2 cellular contexts compared by ENCODE assay signal in the genomic region with DNA sequence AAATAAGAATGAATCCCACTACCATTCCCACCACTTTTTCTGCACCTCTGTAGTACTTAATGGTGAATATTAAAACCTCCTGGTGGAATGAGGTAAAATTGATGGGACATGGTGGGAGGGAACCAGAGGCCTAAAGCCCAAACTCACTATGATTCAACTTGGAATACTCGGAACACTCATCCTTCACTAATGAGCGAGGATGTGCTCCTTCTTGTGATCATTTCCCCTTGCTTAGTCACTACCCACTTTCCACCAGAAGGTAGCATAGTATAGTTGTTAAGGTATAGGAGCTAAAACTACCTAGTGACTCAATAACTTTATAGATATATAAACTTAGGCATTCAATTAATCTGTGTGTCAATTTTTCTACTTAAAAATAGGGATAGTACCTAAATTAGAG.
TF ChIP-seq lines count a peak whose summit lies in the region.

No MANE protein-coding gene starts in this region.

TF ChIP-seq in neural cell, 6 proteins besides CTCF, POLR2A, EP300 and RAD21:
- TF ChIP-seq REST (IDR thresholded peaks at IDR 0.05; ENCODE audit: borderline replicate concordance) (no peak), MXI1 (conservative IDR thresholded peaks at IDR 0.05; ENCODE audit: poor library complexity, severe bottlenecking) (no peak), EZH2 (IDR thresholded peaks at IDR 0.05; ENCODE audit: borderline replicate concordance, insufficient read depth, low read length, poor library complexity, severe bottlenecking) (no peak), POLR2AphosphoS5 (IDR thresholded peaks at IDR 0.05) (no peak), SMC3 (conservative IDR thresholded peaks at IDR 0.05; ENCODE audit: poor library complexity) (no peak), TAF1 (IDR thresholded peaks at IDR 0.05; ENCODE audit: low read depth) (no peak)

TF ChIP-seq in GM23338, 12 proteins besides CTCF, POLR2A, EP300 and RAD21 (continued from another document):
- TF ChIP-seq, protein P1, sequence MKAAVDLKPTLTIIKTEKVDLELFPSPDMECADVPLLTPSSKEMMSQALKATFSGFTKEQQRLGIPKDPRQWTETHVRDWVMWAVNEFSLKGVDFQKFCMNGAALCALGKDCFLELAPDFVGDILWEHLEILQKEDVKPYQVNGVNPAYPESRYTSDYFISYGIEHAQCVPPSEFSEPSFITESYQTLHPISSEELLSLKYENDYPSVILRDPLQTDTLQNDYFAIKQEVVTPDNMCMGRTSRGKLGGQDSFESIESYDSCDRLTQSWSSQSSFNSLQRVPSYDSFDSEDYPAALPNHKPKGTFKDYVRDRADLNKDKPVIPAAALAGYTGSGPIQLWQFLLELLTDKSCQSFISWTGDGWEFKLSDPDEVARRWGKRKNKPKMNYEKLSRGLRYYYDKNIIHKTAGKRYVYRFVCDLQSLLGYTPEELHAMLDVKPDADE (IDR thresholded peaks at IDR 0.05): no peak
- no peak for TF ChIP-seq ZNF114 (CRISPR knock-in tag; IDR thresholded peaks at IDR 0.05)
- no peak for TF ChIP-seq REST (IDR thresholded peaks at IDR 0.05; ENCODE audit: unreplicated experiment)
- TF ChIP-seq, protein P2, sequence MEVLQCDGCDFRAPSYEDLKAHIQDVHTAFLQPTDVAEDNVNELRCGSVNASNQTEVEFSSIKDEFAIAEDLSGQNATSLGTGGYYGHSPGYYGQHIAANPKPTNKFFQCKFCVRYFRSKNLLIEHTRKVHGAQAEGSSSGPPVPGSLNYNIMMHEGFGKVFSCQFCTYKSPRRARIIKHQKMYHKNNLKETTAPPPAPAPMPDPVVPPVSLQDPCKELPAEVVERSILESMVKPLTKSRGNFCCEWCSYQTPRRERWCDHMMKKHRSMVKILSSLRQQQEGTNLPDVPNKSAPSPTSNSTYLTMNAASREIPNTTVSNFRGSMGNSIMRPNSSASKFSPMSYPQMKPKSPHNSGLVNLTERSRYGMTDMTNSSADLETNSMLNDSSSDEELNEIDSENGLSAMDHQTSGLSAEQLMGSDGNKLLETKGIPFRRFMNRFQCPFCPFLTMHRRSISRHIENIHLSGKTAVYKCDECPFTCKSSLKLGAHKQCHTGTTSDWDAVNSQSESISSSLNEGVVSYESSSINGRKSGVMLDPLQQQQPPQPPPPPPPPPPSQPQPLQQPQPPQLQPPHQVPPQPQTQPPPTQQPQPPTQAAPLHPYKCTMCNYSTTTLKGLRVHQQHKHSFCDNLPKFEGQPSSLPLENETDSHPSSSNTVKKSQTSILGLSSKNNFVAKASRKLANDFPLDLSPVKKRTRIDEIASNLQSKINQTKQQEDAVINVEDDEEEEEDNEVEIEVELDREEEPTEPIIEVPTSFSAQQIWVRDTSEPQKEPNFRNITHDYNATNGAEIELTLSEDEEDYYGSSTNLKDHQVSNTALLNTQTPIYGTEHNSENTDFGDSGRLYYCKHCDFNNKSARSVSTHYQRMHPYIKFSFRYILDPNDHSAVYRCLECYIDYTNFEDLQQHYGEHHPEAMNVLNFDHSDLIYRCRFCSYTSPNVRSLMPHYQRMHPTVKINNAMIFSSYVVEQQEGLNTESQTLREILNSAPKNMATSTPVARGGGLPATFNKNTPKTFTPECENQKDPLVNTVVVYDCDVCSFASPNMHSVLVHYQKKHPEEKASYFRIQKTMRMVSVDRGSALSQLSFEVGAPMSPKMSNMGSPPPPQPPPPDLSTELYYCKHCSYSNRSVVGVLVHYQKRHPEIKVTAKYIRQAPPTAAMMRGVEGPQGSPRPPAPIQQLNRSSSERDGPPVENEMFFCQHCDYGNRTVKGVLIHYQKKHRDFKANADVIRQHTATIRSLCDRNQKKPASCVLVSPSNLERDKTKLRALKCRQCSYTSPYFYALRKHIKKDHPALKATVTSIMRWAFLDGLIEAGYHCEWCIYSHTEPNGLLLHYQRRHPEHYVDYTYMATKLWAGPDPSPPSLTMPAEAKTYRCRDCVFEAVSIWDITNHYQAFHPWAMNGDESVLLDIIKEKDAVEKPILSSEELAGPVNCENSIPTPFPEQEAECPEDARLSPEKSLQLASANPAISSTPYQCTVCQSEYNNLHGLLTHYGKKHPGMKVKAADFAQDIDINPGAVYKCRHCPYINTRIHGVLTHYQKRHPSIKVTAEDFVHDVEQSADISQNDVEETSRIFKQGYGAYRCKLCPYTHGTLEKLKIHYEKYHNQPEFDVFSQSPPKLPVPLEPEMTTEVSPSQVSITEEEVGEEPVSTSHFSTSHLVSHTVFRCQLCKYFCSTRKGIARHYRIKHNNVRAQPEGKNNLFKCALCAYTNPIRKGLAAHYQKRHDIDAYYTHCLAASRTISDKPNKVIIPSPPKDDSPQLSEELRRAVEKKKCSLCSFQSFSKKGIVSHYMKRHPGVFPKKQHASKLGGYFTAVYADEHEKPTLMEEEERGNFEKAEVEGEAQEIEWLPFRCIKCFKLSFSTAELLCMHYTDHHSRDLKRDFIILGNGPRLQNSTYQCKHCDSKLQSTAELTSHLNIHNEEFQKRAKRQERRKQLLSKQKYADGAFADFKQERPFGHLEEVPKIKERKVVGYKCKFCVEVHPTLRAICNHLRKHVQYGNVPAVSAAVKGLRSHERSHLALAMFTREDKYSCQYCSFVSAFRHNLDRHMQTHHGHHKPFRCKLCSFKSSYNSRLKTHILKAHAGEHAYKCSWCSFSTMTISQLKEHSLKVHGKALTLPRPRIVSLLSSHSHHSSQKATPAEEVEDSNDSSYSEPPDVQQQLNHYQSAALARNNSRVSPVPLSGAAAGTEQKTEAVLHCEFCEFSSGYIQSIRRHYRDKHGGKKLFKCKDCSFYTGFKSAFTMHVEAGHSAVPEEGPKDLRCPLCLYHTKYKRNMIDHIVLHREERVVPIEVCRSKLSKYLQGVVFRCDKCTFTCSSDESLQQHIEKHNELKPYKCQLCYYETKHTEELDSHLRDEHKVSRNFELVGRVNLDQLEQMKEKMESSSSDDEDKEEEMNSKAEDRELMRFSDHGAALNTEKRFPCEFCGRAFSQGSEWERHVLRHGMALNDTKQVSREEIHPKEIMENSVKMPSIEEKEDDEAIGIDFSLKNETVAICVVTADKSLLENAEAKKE (CRISPR knock-in tag; IDR thresholded peaks at IDR 0.05): no peak
- no peak for TF ChIP-seq ZNF331 (CRISPR knock-in tag; IDR thresholded peaks at IDR 0.05; ENCODE audit: low read depth)
- no peak for TF ChIP-seq STAT1 (IDR thresholded peaks at IDR 0.05; ENCODE audit: unreplicated experiment)
- no peak for TF ChIP-seq POLR2AphosphoS5 (IDR thresholded peaks at IDR 0.05; ENCODE audit: low read depth)
- no peak for TF ChIP-seq EZH2 (IDR thresholded peaks at IDR 0.05; ENCODE audit: low read depth, unreplicated experiment)
- no peak for TF ChIP-seq JUNB (IDR thresholded peaks at IDR 0.05; ENCODE audit: unreplicated experiment)
